14 cellular contexts compared by ENCODE assay signal in genomic region chr1:8297245-8297644, GRCh38.
"Had no signal": no experiment of that assay in that cellular context is flagged by ENCODE, and none has a peak within 500 bp of the region (broad histone marks: within the 10 kb centered on the region; RNA-seq: fewer than 3 reads in every experiment).

No MANE protein-coding gene starts in this region.

- H3K4me3 ChIP-seq: breast epithelium, suprapubic skin, upper lobe of left lung had no signal

- H3K36me3 ChIP-seq: breast epithelium, suprapubic skin, upper lobe of left lung had no signal

- ATAC-seq: activated CD8-positive, alpha-beta T cell treated with anti-CD3 and anti-CD28 coated beads, Interleukin-2, amount 10 ng/mL, durations not matched to agents 7 days and 5 days; left ventricle myocardium superior had no signal

- H3K27ac Mint-ChIP-seq: activated CD8-positive, alpha-beta T cell treated with anti-CD3 and anti-CD28 coated beads, Interleukin-2, amount 10 ng/mL, durations not matched to agents 7 days and 5 days; activated naive CD8-positive, alpha-beta T cell treated with anti-CD3 and anti-CD28 coated beads, Interleukin-2, amount 10 ng/mL, durations not matched to agents 7 days and 5 days; nephron had no signal

- H3K36me3 Mint-ChIP-seq: activated naive CD8-positive, alpha-beta T cell treated with anti-CD3 and anti-CD28 coated beads, Interleukin-2, amount 10 ng/mL, durations not matched to agents 7 days and 5 days had no signal

- DNase-seq: activated CD4-positive, alpha-beta T cell treated with anti-CD3 and anti-CD28 coated beads for 48 hours; activated CD8-positive, alpha-beta memory T cell treated with anti-CD3 and anti-CD28 coated beads, Interleukin-2, amount 50 U/mL, for 48 hours; activated CD8-positive, alpha-beta T cell treated with anti-CD3 and anti-CD28 coated beads, Interleukin-2, amount 10 ng/mL, durations not matched to agents 7 days and 5 days; activated naive CD8-positive, alpha-beta T cell treated with anti-CD3 and anti-CD28 coated beads, Interleukin-2, amount 10 ng/mL, durations not matched to agents 7 days and 5 days; anterior cingulate cortex; hippocampal formation; left ventricle myocardium superior; mesenchymal stem cell; stimulated activated CD4-positive, alpha-beta T cell treated with anti-CD3 and anti-CD28 coated beads, Interleukin-2, amount 100 ng/mL, for 48 hours; stimulated activated naive CD4-positive, alpha-beta T cell treated with Interleukin-2 at 50 U/mL for 16 hours; upper lobe of left lung had no signal

- H3K4me1 ChIP-seq: breast epithelium, suprapubic skin, upper lobe of left lung had no signal

- H3K27ac ChIP-seq: breast epithelium, suprapubic skin, upper lobe of left lung had no signal

- H3K9me3 ChIP-seq: breast epithelium, suprapubic skin, upper lobe of left lung had no signal

- H3K4me1 Mint-ChIP-seq: activated naive CD8-positive, alpha-beta T cell treated with anti-CD3 and anti-CD28 coated beads, Interleukin-2, amount 10 ng/mL, durations not matched to agents 7 days and 5 days had no signal

- H3K27me3 Mint-ChIP-seq: activated naive CD8-positive, alpha-beta T cell treated with anti-CD3 and anti-CD28 coated beads, Interleukin-2, amount 10 ng/mL, durations not matched to agents 7 days and 5 days had no signal

- H3K9me3 Mint-ChIP-seq: activated naive CD8-positive, alpha-beta T cell treated with anti-CD3 and anti-CD28 coated beads, Interleukin-2, amount 10 ng/mL, durations not matched to agents 7 days and 5 days; nephron had no signal

- H3K4me3 Mint-ChIP-seq: activated CD8-positive, alpha-beta T cell treated with anti-CD3 and anti-CD28 coated beads, Interleukin-2, amount 10 ng/mL, durations not matched to agents 7 days and 5 days; activated naive CD8-positive, alpha-beta T cell treated with anti-CD3 and anti-CD28 coated beads, Interleukin-2, amount 10 ng/mL, durations not matched to agents 7 days and 5 days; nephron had no signal

- H3K27me3 ChIP-seq: breast epithelium, suprapubic skin, upper lobe of left lung had no signal
